In the genomic region with DNA sequence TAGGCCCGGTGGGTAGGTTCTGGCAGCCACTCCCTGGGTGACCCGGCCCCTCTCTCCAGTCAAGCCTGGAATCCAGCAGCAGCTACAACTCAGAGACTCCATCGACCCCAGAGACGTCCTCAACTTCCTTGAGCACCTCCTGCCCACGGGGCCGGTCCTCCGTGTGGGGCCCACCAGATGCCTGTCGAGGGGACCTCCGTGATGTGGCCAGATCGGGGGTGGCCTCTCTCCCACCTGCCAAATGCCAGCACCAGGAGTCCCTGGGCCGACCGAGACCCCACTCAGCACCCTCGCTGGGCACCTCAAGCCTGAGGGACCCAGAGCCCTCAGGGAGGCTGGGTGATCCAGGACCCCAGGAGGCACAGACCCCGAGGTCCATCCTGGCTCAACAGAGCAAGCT, we compare ENCODE assay signal across 34 cellular contexts. TPM values are rescaled to one million over a fixed set of nuclear protein-coding genes. Genes with fewer than 3 reads are reported as not detected.
"Had no signal": no experiment of that assay in that cellular context is flagged by ENCODE, and none has a peak within 500 bp of the region (broad histone marks: within the 10 kb centered on the region; RNA-seq: fewer than 3 reads in every experiment).

No MANE protein-coding gene starts in this region.

- H3K36me3 ChIP-seq: colonic mucosa, pancreas had no signal

- H3K4me1 ChIP-seq: pancreas, prostate gland had no signal

- H3K4me3 Mint-ChIP-seq: activated CD4-positive, alpha-beta T cell treated with anti-CD3 and anti-CD28 coated beads, Interleukin-2, amount 10 ng/mL, durations not matched to agents 7 days and 5 days; activated naive CD4-positive, alpha-beta T cell treated with anti-CD3 and anti-CD28 coated beads for 36 hours; activated naive CD8-positive, alpha-beta T cell treated with anti-CD3 and anti-CD28 coated beads for 36 hours; activated T-cell treated with anti-CD3 and anti-CD28 coated beads, Interleukin-2, amount 50 U/mL, for 72 hours; effector memory CD8-positive, alpha-beta T cell; stimulated activated memory B cell treated with anti-CD40 and anti-IgM and Interleukin-4, amounts not matched to agents 10 μg/mL and 1 μg/mL and 100 μg/mL, for 72 hours had no signal

- H3K27ac ChIP-seq: adrenal gland, body of pancreas, colonic mucosa, dorsolateral prefrontal cortex, heart left ventricle, pancreas, prostate gland, sigmoid colon, suprapubic skin, tibial artery had no signal

- H3K9me3 ChIP-seq: adrenal gland, body of pancreas, colonic mucosa, heart left ventricle, pancreas, prostate gland, sigmoid colon, suprapubic skin, tibial artery had no signal

- H3K27me3 Mint-ChIP-seq: activated CD4-positive, alpha-beta T cell treated with anti-CD3 and anti-CD28 coated beads, Interleukin-2, amount 10 ng/mL, durations not matched to agents 7 days and 5 days; activated naive CD8-positive, alpha-beta T cell treated with anti-CD3 and anti-CD28 coated beads for 36 hours; effector memory CD8-positive, alpha-beta T cell; stimulated activated memory B cell treated with anti-CD40 and anti-IgM and Interleukin-4, amounts not matched to agents 10 μg/mL and 1 μg/mL and 100 μg/mL, for 72 hours had no signal

- H3K27ac Mint-ChIP-seq: activated naive CD4-positive, alpha-beta T cell treated with anti-CD3 and anti-CD28 coated beads for 36 hours; activated naive CD8-positive, alpha-beta T cell treated with anti-CD3 and anti-CD28 coated beads for 36 hours; activated T-cell treated with anti-CD3 and anti-CD28 coated beads, Interleukin-2, amount 50 U/mL, for 72 hours; immature natural killer cell; nephron; stimulated activated memory B cell treated with anti-CD40 and anti-IgM and Interleukin-4, amounts not matched to agents 10 μg/mL and 1 μg/mL and 100 μg/mL, for 72 hours had no signal

- H3K27me3 ChIP-seq: adrenal gland, body of pancreas, colonic mucosa, dorsolateral prefrontal cortex, heart left ventricle, pancreas, sigmoid colon, suprapubic skin, tibial artery had no signal

- H3K4me1 Mint-ChIP-seq: nephron had no signal

- H3K9me3 Mint-ChIP-seq: activated CD4-positive, alpha-beta T cell treated with anti-CD3 and anti-CD28 coated beads, Interleukin-2, amount 10 ng/mL, durations not matched to agents 7 days and 5 days; activated naive CD4-positive, alpha-beta T cell treated with anti-CD3 and anti-CD28 coated beads for 36 hours; activated naive CD8-positive, alpha-beta T cell treated with anti-CD3 and anti-CD28 coated beads for 36 hours; activated T-cell treated with anti-CD3 and anti-CD28 coated beads, Interleukin-2, amount 50 U/mL, for 72 hours; effector memory CD8-positive, alpha-beta T cell; immature natural killer cell; nephron; stimulated activated memory B cell treated with anti-CD40 and anti-IgM and Interleukin-4, amounts not matched to agents 10 μg/mL and 1 μg/mL and 100 μg/mL, for 72 hours had no signal

- ATAC-seq: activated T-cell treated with anti-CD3 and anti-CD28 coated beads, Interleukin-2, amount 50 U/mL, for 72 hours; body of pancreas; effector memory CD8-positive, alpha-beta T cell; heart left ventricle; left colon; pancreas; stimulated activated memory B cell treated with anti-CD40 and anti-IgM and Interleukin-4, amounts not matched to agents 10 μg/mL and 1 μg/mL and 100 μg/mL, for 72 hours had no signal

- DNase-seq: activated CD4-positive, alpha-beta T cell treated with anti-CD3 and anti-CD28 coated beads, Interleukin-2, amount 10 ng/mL, durations not matched to agents 7 days and 5 days; activated CD4-positive, CD25-positive, alpha-beta regulatory T cell treated with anti-CD3 and anti-CD28 coated beads, Interleukin-2, amount 50 U/mL, for 72 hours; activated effector memory CD4-positive, alpha-beta T cell treated with anti-CD3 and anti-CD28 coated beads, Interleukin-2, amount 50 U/mL, for 16 hours; activated naive CD4-positive, alpha-beta T cell treated with anti-CD3 and anti-CD28 coated beads for 36 hours; activated naive CD8-positive, alpha-beta T cell treated with anti-CD3 and anti-CD28 coated beads for 36 hours; activated T-cell treated with anti-CD3 and anti-CD28 coated beads for 4 hours; activated T-cell treated with anti-CD3 and anti-CD28 coated beads, Interleukin-2, amount 50 U/mL, for 72 hours; adrenal gland; aorta; body of pancreas; cerebellar nuclear complex; colonic mucosa; dorsolateral prefrontal cortex; effector memory CD8-positive, alpha-beta T cell; heart left ventricle; hypothalamus; immature natural killer cell; kidney; left colon; mammary epithelial cell; nucleus accumbens; retina; sigmoid colon; small intestine; stimulated activated CD4-positive, alpha-beta T cell treated with anti-CD3 and anti-CD28 coated beads, Interleukin-4, amount 100 ng/mL, for 24 hours; T1000; tibial artery had no signal

- H3K4me3 ChIP-seq: adrenal gland, body of pancreas, colonic mucosa, dorsolateral prefrontal cortex, heart left ventricle, pancreas, prostate gland, sigmoid colon, suprapubic skin, tibial artery had no signal

RNA-seq across cellular contexts. Expression of gene TNFRSF8, which starts 41.1 kb away (rescaled TPM):
- total RNA-seq: body of pancreas, endothelial cell of umbilical vein, fibroblast of lung, mammary epithelial cell had no signal
